1 cellular context compared by ENCODE assay signal in the genomic region with DNA sequence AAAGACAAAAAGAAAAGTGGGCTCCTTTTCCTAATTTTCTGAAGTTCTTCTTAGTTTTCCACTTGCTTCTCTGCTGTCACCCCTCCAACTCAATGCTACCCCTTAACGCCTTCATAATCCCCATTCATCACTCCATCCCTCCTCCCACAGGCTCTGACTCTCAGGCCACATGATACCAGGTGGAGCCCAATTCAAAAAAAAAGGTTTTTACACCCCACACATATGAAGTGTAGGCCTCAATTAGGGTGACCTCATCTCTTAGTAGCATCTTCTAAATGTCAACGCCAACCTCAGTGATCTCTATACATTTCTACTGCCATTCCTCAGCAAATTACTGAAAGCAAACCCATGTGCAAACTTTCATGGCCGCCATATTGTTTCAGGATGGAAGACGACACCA.
TF ChIP-seq lines count a peak whose summit lies in the region.

No MANE protein-coding gene starts in this region.

TF ChIP-seq in GM12878, 131 proteins besides CTCF, POLR2A, EP300 and RAD21:
- TF ChIP-seq YY1 (IDR thresholded peaks at IDR 0.05; ENCODE audit: low read depth, low read length), result 0 out of 2 replicates have a peak, but pooled peaks have one; percentile 38
- no peak for TF ChIP-seq IKZF2 (IDR thresholded peaks at IDR 0.05)
TF ChIP-seq in GM12878: peak in this region for 1.
